8 cellular contexts compared by ENCODE assay signal in genomic region chr9:8857330-8858249, GRCh38.
DNase-seq lines count a peak whose midpoint lies in the region; ATAC-seq and TF ChIP-seq lines count a peak whose summit lies in the region.

No MANE protein-coding gene starts in this region.

- no peak overlapping the region for H3K27ac ChIP-seq in CD4-positive, alpha-beta memory T cell (ENCODE audit: low read depth, low read length)

- DNase-seq in CD4-positive, alpha-beta memory T cell, result no peak
- DNase-seq in HK-2 (ENCODE audit: unreplicated experiment) (peak; percentile 74), foreskin fibroblast (peak; percentile 16 to 87), NCI-H1048 (lab: John Stamatoyannopoulos, UW) (no peak)
- peak; percentile 14 for DNase-seq in activated CD8-positive, alpha-beta T cell treated with anti-CD3 and anti-CD28 coated beads for 36 hours
- DNase-seq in natural killer cell treated with Interleukin-12 subunit alpha and Interleukin-12 subunit beta and Interleukin-15 and Interleukin-18, amount 100 ng/mL, for 72 hours (ENCODE audit: low spot score), result no peak

- peaks cover 0 to 3% (median 0%) of the 10 kb centered on the region in 8 donors for H3K9me3 Mint-ChIP-seq in CD4-positive, alpha-beta memory T cell
- H3K9me3 Mint-ChIP-seq in activated CD8-positive, alpha-beta T cell treated with anti-CD3 and anti-CD28 coated beads for 36 hours, result no peaks in the 10 kb centered on the region
- peaks cover 3% of the 10 kb centered on the region for H3K9me3 Mint-ChIP-seq in natural killer cell treated with Interleukin-12 subunit alpha and Interleukin-12 subunit beta and Interleukin-15 and Interleukin-18, amount 100 ng/mL, for 72 hours

- no peaks in the 10 kb centered on the region for H3K36me3 ChIP-seq in CD4-positive, alpha-beta memory T cell (ENCODE audit: insufficient read depth, low read length)

- H3K27me3 Mint-ChIP-seq in CD4-positive, alpha-beta memory T cell, result peaks cover 22 to 30% of the 10 kb centered on the region in 2 donors
- peaks cover 39% of the 10 kb centered on the region for H3K27me3 Mint-ChIP-seq in activated CD8-positive, alpha-beta T cell treated with anti-CD3 and anti-CD28 coated beads for 36 hours
- peaks cover 28 to 31% of the 10 kb centered on the region in 2 donors for H3K27me3 Mint-ChIP-seq in natural killer cell treated with Interleukin-12 subunit alpha and Interleukin-12 subunit beta and Interleukin-15 and Interleukin-18, amount 100 ng/mL, for 72 hours

- H3K27me3 ChIP-seq in CD4-positive, alpha-beta memory T cell (ENCODE audit: insufficient read depth, low read length), result peaks cover 16% of the 10 kb centered on the region

- POLR2A ChIA-PET in CD4-positive, alpha-beta memory T cell (lab: Charles Lee; ENCODE audit: partially characterized antibody), result no interaction called here
- POLR2A ChIA-PET in activated CD8-positive, alpha-beta T cell treated with anti-CD3 and anti-CD28 coated beads for 36 hours (lab: Charles Lee), result no interaction called here

- ATAC-seq in activated CD8-positive, alpha-beta T cell treated with anti-CD3 and anti-CD28 coated beads for 36 hours, result peak; percentile 47
- peak; percentile 27 to 64 for ATAC-seq in natural killer cell treated with Interleukin-12 subunit alpha and Interleukin-12 subunit beta and Interleukin-15 and Interleukin-18, amount 100 ng/mL, for 72 hours
- ATAC-seq in HG02798 (IDR thresholded peaks at IDR 0.05; ENCODE audit: poor library complexity, unreplicated experiment) (no peak), HG03521 (IDR thresholded peaks at IDR 0.05; ENCODE audit: unreplicated experiment) (no peak)

- peaks cover 6% of the 10 kb centered on the region for H3K4me1 ChIP-seq in CD4-positive, alpha-beta memory T cell (ENCODE audit: insufficient read depth, low read length)

- no peak overlapping the region for H3K27ac Mint-ChIP-seq in CD4-positive, alpha-beta memory T cell
- H3K27ac Mint-ChIP-seq in activated CD8-positive, alpha-beta T cell treated with anti-CD3 and anti-CD28 coated beads for 36 hours, result no peak overlapping the region
- no peak overlapping the region for H3K27ac Mint-ChIP-seq in natural killer cell treated with Interleukin-12 subunit alpha and Interleukin-12 subunit beta and Interleukin-15 and Interleukin-18, amount 100 ng/mL, for 72 hours

- intact Hi-C loops in CD4-positive, alpha-beta memory T cell (cut with micrococcal nuclease), result no loop called here
- intact Hi-C loops in activated CD8-positive, alpha-beta T cell treated with anti-CD3 and anti-CD28 coated beads for 36 hours (cut with micrococcal nuclease), result no loop called here

- H3K9me3 ChIP-seq in CD4-positive, alpha-beta memory T cell (ENCODE audit: control insufficient read depth in 1 of 2, low read length in 2 of 2), result no peaks in the 10 kb centered on the region

- CTCF ChIA-PET in CD4-positive, alpha-beta memory T cell (lab: Charles Lee; ENCODE audit: partially characterized antibody), result no interaction called here
- CTCF ChIA-PET in activated CD8-positive, alpha-beta T cell treated with anti-CD3 and anti-CD28 coated beads for 36 hours (lab: Charles Lee), result no interaction called here

- peak overlapping the region in 6 of 8 donors; percentile 40 to 68 (median 64) for H3K4me3 Mint-ChIP-seq in CD4-positive, alpha-beta memory T cell
- H3K4me3 Mint-ChIP-seq in activated CD8-positive, alpha-beta T cell treated with anti-CD3 and anti-CD28 coated beads for 36 hours, result peak overlapping the region; percentile 46
- peak overlapping the region; percentile 55 for H3K4me3 Mint-ChIP-seq in natural killer cell treated with Interleukin-12 subunit alpha and Interleukin-12 subunit beta and Interleukin-15 and Interleukin-18, amount 100 ng/mL, for 72 hours

- H3K36me3 Mint-ChIP-seq in CD4-positive, alpha-beta memory T cell, result no peaks in the 10 kb centered on the region
- H3K36me3 Mint-ChIP-seq in activated CD8-positive, alpha-beta T cell treated with anti-CD3 and anti-CD28 coated beads for 36 hours (ENCODE audit: low read depth), result no peaks in the 10 kb centered on the region
- H3K36me3 Mint-ChIP-seq in natural killer cell treated with Interleukin-12 subunit alpha and Interleukin-12 subunit beta and Interleukin-15 and Interleukin-18, amount 100 ng/mL, for 72 hours, result peaks cover 5% of the 10 kb centered on the region

- no peak for TF ChIP-seq CTCF in activated CD8-positive, alpha-beta T cell treated with anti-CD3 and anti-CD28 coated beads for 36 hours (IDR thresholded peaks at IDR 0.05)
- TF ChIP-seq CTCF in foreskin fibroblast (IDR thresholded peaks at IDR 0.05; ENCODE audit: low read depth, low read length), result no peak

- H3K4me3 ChIP-seq in CD4-positive, alpha-beta memory T cell (ENCODE audit: low read length in 2 of 2), result no peak overlapping the region
- H3K4me3 ChIP-seq in foreskin fibroblast (ENCODE audit: low read depth in 1 of 2, low read length in 2 of 2), result peak overlapping the region; percentile 53 to 70

- H3K4me1 Mint-ChIP-seq in CD4-positive, alpha-beta memory T cell, result peaks cover 2 to 25% (median 10%) of the 10 kb centered on the region in 4 donors
- H3K4me1 Mint-ChIP-seq in activated CD8-positive, alpha-beta T cell treated with anti-CD3 and anti-CD28 coated beads for 36 hours (ENCODE audit: low read depth), result peaks cover 7% of the 10 kb centered on the region
- H3K4me1 Mint-ChIP-seq in natural killer cell treated with Interleukin-12 subunit alpha and Interleukin-12 subunit beta and Interleukin-15 and Interleukin-18, amount 100 ng/mL, for 72 hours (ENCODE audit: low read depth in 2 of 2), result no peaks in the 10 kb centered on the region

Comparison
In these comparisons a context has a peak if more than half of its experiments do, and no peak if none do; other contexts are left out.
1. DNase-seq: peak in HK-2 (single experiment), activated CD8-positive, alpha-beta T cell treated with anti-CD3 and anti-CD28 coated beads for 36 hours (single experiment) and foreskin fibroblast (2 of 2); none in CD4-positive, alpha-beta memory T cell (0 of 5), natural killer cell treated with Interleukin-12 subunit alpha and Interleukin-12 subunit beta and Interleukin-15 and Interleukin-18, amount 100 ng/mL, for 72 hours (single experiment) and NCI-H1048 (single experiment).
2. H3K4me3 ChIP-seq: peak in foreskin fibroblast (2 of 2); none in CD4-positive, alpha-beta memory T cell (0 of 2).
3. ATAC-seq: peak in activated CD8-positive, alpha-beta T cell treated with anti-CD3 and anti-CD28 coated beads for 36 hours (single experiment) and natural killer cell treated with Interleukin-12 subunit alpha and Interleukin-12 subunit beta and Interleukin-15 and Interleukin-18, amount 100 ng/mL, for 72 hours (2 of 2); none in HG02798 (single experiment) and HG03521 (single experiment).
4. Peak in every context shown above with its lines, with median percentiles within 50 percentile points of each other: H3K4me3 Mint-ChIP-seq.